ENCODE assay signal across 11 cellular contexts in the genomic region with DNA sequence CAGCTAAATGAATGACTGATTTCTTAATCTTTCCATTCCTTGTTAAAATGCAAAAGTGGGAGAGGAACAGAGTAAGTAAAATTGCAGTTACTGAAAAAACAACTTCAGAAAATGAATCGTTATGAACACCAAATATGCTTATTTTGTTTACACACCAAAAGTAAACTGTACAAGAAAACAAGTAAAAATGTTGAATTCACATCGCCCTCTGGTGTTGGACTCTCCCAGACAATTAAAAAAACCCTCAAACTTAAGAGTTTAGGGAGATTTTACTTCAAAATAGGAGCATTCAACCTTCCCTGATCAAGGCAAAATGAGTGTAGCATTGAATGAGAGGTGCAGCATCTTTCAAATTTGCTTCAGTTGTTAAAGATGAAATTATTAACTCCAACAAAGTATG. TPM values are rescaled to one million over a fixed set of nuclear protein-coding genes. Genes with fewer than 3 reads are reported as not detected.
DNase-seq lines count a peak whose midpoint lies in the region; ATAC-seq and TF ChIP-seq lines count a peak whose summit lies in the region.
"Had no signal": no experiment of that assay in that cellular context is flagged by ENCODE, and none has a peak within 500 bp of the region (broad histone marks: within the 10 kb centered on the region; RNA-seq: fewer than 3 reads in every experiment).

No MANE protein-coding gene starts in this region.

- H3K4me1 ChIP-seq in prostate gland (replicated peaks) = no peaks in the 10 kb centered on the region

- TF ChIP-seq CTCF in dorsolateral prefrontal cortex (IDR thresholded peaks at IDR 0.05 in 54 of 56, conservative IDR thresholded peaks at IDR 0.05 in 2 of 56; ENCODE audit: low read depth in 1 of 56, partially characterized antibody in 56 of 56) (peak in 40 of 56 donors; percentile 7 to 47 (median 26)), prostate gland (IDR thresholded peaks at IDR 0.05) (peak in 3 of 4 experiments; percentile 16 to 31 (median 22))

- no peak for ATAC-seq in T-helper 17 cell
- no peak for ATAC-seq in HG02763 (IDR thresholded peaks at IDR 0.05; ENCODE audit: unreplicated experiment)

- H3K9me3 ChIP-seq in prostate gland (no peaks in the 10 kb centered on the region), T-helper 17 cell (ENCODE audit: control insufficient read depth, low read length, poor library complexity, severe bottlenecking) (no peaks in the 10 kb centered on the region)
- H3K9me3 ChIP-seq: HAP-1 had no signal

- intact Hi-C loops in dorsolateral prefrontal cortex (cut with DNase I) (no loop called here), prostate gland (cut with DNase I) (no loop called here)

- 58% methylated on average over 2 of the region's 2 CpGs for whole genome bisulfite sequencing in prostate gland

- no peak overlapping the region for H3K4me3 ChIP-seq in dorsolateral prefrontal cortex
- no peak overlapping the region for H3K4me3 ChIP-seq in prostate gland
- H3K4me3 ChIP-seq: HAP-1 had no signal

- H3K27me3 ChIP-seq in dorsolateral prefrontal cortex (no peaks in the 10 kb centered on the region), prostate gland (replicated peaks; ENCODE audit: insufficient read depth) (no peaks in the 10 kb centered on the region)

- peak; percentile 37 for DNase-seq in NCI-H2171 treated with DMSO at 0.1 percent for 48 hours (lab: John Stamatoyannopoulos, UW)
- DNase-seq in NCI-H2171 (lab: John Stamatoyannopoulos, UW) = no peak
- DNase-seq in NCI-H2227 treated with DMSO at 0.1 percent for 48 hours (lab: John Stamatoyannopoulos, UW) = peak; percentile 14
- DNase-seq in dorsolateral prefrontal cortex = no peak
- DNase-seq in prostate gland (ENCODE audit: low spot score) = no peak
- no peak for DNase-seq in activated effector memory CD4-positive, alpha-beta T cell treated with Interleukin-2 at 50 U/mL for 16 hours
- DNase-seq in T-helper 17 cell = no peak
- DNase-seq: AML-193; central memory CD4-positive, alpha-beta T cell had no signal

- H3K27me3 Mint-ChIP-seq in T-helper 17 cell = no peaks in the 10 kb centered on the region

- no peaks in the 10 kb centered on the region for H3K36me3 ChIP-seq in prostate gland
- H3K36me3 ChIP-seq: HAP-1 had no signal

- H3K27ac Mint-ChIP-seq in T-helper 17 cell = no peak overlapping the region

- H3K27ac ChIP-seq in dorsolateral prefrontal cortex (no peak overlapping the region), prostate gland (no peak overlapping the region)

- no peaks in the 10 kb centered on the region for H3K36me3 Mint-ChIP-seq in T-helper 17 cell (ENCODE audit: low read depth)

- no peaks in the 10 kb centered on the region for H3K4me1 Mint-ChIP-seq in T-helper 17 cell

- TF ChIP-seq POLR2A in prostate gland (IDR thresholded peaks at IDR 0.05) = no peak

- H3K4me3 Mint-ChIP-seq in T-helper 17 cell = no peak overlapping the region

RNA-seq across cellular contexts. Expression of gene ESRRG, which starts 19.4 kb away (rescaled TPM):
- total RNA-seq in dorsolateral prefrontal cortex (10 to 100 TPM; 10.4 to 45.3 (median 22.2) TPM), prostate gland (10 to 100 TPM in 1 of 2 donors, 1 to 10 TPM in 1; 4.1 to 16.2 TPM), T-helper 17 cell (not detected)

Comparison
In these comparisons a context has a peak if more than half of its experiments do, and no peak if none do; other contexts are left out.
1. DNase-seq: peak in NCI-H2171 treated with DMSO at 0.1 percent for 48 hours (single experiment) and NCI-H2227 treated with DMSO at 0.1 percent for 48 hours (single experiment); none in NCI-H2171 (single experiment), dorsolateral prefrontal cortex (0 of 10), prostate gland (single experiment), activated effector memory CD4-positive, alpha-beta T cell treated with Interleukin-2 at 50 U/mL for 16 hours (single experiment) and T-helper 17 cell (0 of 3).
2. RNA of gene ESRRG, which starts 19.4 kb away (total RNA-seq): 10.4 to 45.3 TPM in dorsolateral prefrontal cortex and 4.1 to 16.2 TPM in prostate gland; not detected in T-helper 17 cell; every median in the first group is over 4 times any median in the second.